22 cellular contexts compared by ENCODE assay signal in the genomic region with DNA sequence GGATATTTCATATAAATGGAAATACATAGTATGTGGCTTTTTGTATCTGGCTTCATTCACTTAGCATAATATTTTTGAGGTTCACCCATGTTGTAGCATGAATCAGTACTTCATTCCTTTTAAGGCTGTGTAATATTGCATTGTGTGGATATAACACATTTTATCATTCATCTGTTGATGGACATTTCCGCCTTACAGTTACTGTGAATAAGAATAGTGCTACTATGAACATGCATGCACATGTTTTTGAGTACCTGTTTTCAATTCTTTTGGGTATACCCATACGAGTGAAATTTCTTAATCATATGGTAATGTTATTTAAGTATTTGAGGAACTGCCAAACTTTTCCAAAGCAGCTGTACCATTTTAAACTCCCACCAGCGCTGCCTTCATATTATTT.
DNase-seq lines count a peak whose midpoint lies in the region; ATAC-seq and TF ChIP-seq lines count a peak whose summit lies in the region.
"Had no signal": no experiment of that assay in that cellular context is flagged by ENCODE, and none has a peak within 500 bp of the region (broad histone marks: within the 10 kb centered on the region; RNA-seq: fewer than 3 reads in every experiment).

No MANE protein-coding gene starts in this region.

- TF ChIP-seq EP300 in SK-N-SH (IDR thresholded peaks at IDR 0.05; ENCODE audit: borderline replicate concordance in 1 of 2, low read depth in 1 of 2, low read length in 1 of 2): no peak

- H3K4me1 ChIP-seq in SK-N-SH (ENCODE audit: control insufficient read depth in 1 of 2, insufficient read depth in 2 of 2, low read depth in 1 of 2, low read length in 1 of 2): 0 out of 4 replicates have a peak, but pooled peaks cover 0 to 8% of the 10 kb centered on the region in 2 experiments
- H3K4me1 ChIP-seq in RWPE2 (ENCODE audit: insufficient read depth, poor library complexity, severe bottlenecking): peaks cover 14% of the 10 kb centered on the region
- H3K4me1 ChIP-seq in HAP-1: no peaks in the 10 kb centered on the region
- H3K4me1 ChIP-seq: BE2C had no signal

- POLR2A ChIA-PET in SK-N-SH (lab: Yijun Ruan, JAX): no interaction called here

- no peaks in the 10 kb centered on the region for H3K9me2 ChIP-seq in SK-N-SH

- H3F3A ChIP-seq in SK-N-SH (replicated peaks; ENCODE audit: insufficient read depth): peaks cover 79% of the 10 kb centered on the region

- H3K4me2 ChIP-seq in SK-N-SH: no peak overlapping the region

- H3K79me2 ChIP-seq in SK-N-SH (ENCODE audit: insufficient read depth): peaks cover 6% of the 10 kb centered on the region; the same call in 1 of the 2 replicates

- no peak overlapping the region for H2AFZ ChIP-seq in SK-N-SH (ENCODE audit: low read depth)

- DNase-seq in SK-N-SH: no peak
- DNase-seq in RWPE2 (ENCODE audit: low spot score): no peak
- DNase-seq in fibroblast of mammary gland (ENCODE audit: low read depth): peak; percentile 21
- no peak for DNase-seq in effector CD4-positive, alpha-beta T cell
- no peak for DNase-seq in activated naive CD4-positive, alpha-beta T cell treated with anti-CD3 and anti-CD28 coated beads, Interleukin-2, amount 50 U/mL, for 16 hours
- no peak for DNase-seq in HAP-1 (ENCODE audit: low spot score in 2 of 2)
- DNase-seq: ACHN; BE2C; CD8-positive, alpha-beta memory T cell; DMS 273 treated with DMSO at 0.1 percent for 48 hours; DMS79; EL; GDM1; KBM-7; MM.1S; NCI-H2029 treated with DMSO at 0.1 percent for 48 hours; NCI-H2227 treated with DMSO at 0.1 percent for 48 hours; NCI-H526 treated with DMSO at 0.1 percent for 48 hours; RPMI8226; SHP77 had no signal

- H3K4me3 ChIP-seq in SK-N-SH (ENCODE audit: low read depth in 2 of 2, low read length in 1 of 2) (no peak overlapping the region), RWPE2 (ENCODE audit: severe bottlenecking) (no peak overlapping the region), fibroblast of mammary gland (ENCODE audit: control insufficient read depth, low read depth, low read length) (no peak overlapping the region), HAP-1 (no peak overlapping the region)

- no peaks in the 10 kb centered on the region for H4K20me1 ChIP-seq in SK-N-SH (ENCODE audit: insufficient read depth)

- WGBS in SK-N-SH (ENCODE audit: low lambda C conversion rate): 41% methylated on average over 3 of the region's 3 CpGs

- no peaks in the 10 kb centered on the region for H3K9me3 ChIP-seq in SK-N-SH
- H3K9me3 ChIP-seq in RWPE2 (ENCODE audit: severe bottlenecking): no peaks in the 10 kb centered on the region
- H3K9me3 ChIP-seq in HAP-1: no peaks in the 10 kb centered on the region
- H3K9me3 ChIP-seq: BE2C had no signal

- H3K27me3 ChIP-seq in SK-N-SH (ENCODE audit: insufficient read depth) (no peaks in the 10 kb centered on the region), RWPE2 (ENCODE audit: insufficient read depth, poor library complexity, severe bottlenecking) (no peaks in the 10 kb centered on the region), HAP-1 (ENCODE audit: low read depth) (no peaks in the 10 kb centered on the region; the same call in 1 of the 2 replicates)
- H3K27me3 ChIP-seq: BE2C had no signal

- CTCF ChIA-PET in SK-N-SH (lab: Yijun Ruan, JAX): no interaction called here

- H3K27ac ChIP-seq in SK-N-SH (ENCODE audit: low read depth in 2 of 2, low read length in 1 of 2) (peak overlapping the region; percentile 48 to 96; a peak in 3 of 4 replicates), RWPE2 (ENCODE audit: poor library complexity, severe bottlenecking) (peak overlapping the region; percentile 97)
- H3K27ac ChIP-seq: 22Rv1 had no signal

- TF ChIP-seq CTCF in SK-N-SH (IDR thresholded peaks at IDR 0.05) (no peak), RWPE2 (IDR thresholded peaks at IDR 0.05; ENCODE audit: poor library complexity, severe bottlenecking) (no peak), fibroblast of mammary gland (conservative IDR thresholded peaks at IDR 0.05; ENCODE audit: control insufficient read depth, insufficient read depth, low read depth, low read length) (no peak)

- H3K9ac ChIP-seq in SK-N-SH: no peak overlapping the region

- ATAC-seq in SK-N-SH treated with all-trans-retinoic acid at 6 μM for 48 hours (no peak), RWPE2 (ENCODE audit: low read depth) (peak; percentile 28)

- TF ChIP-seq RAD21 in SK-N-SH (IDR thresholded peaks at IDR 0.05; ENCODE audit: low read length): no peak

- in situ Hi-C loops in HAP-1 (cut with MboI; ENCODE audit: low sequenced_read_pairs): no loop called here

- H3K36me3 ChIP-seq in SK-N-SH (replicated peaks in 1 of 2; ENCODE audit: control insufficient read depth in 1 of 2, insufficient read depth in 2 of 2, low read length in 1 of 2): peaks cover 7 to 19% of the 10 kb centered on the region in 2 experiments
- peaks cover 4% of the 10 kb centered on the region for H3K36me3 ChIP-seq in RWPE2 (ENCODE audit: low read depth)
- H3K36me3 ChIP-seq in HAP-1 (replicated peaks): peaks cover 2% of the 10 kb centered on the region
- H3K36me3 ChIP-seq: BE2C had no signal

TF ChIP-seq in SK-N-SH, 30 proteins besides CTCF, POLR2A, EP300 and RAD21:
- TF ChIP-seq CHD2 (IDR thresholded peaks at IDR 0.05; ENCODE audit: low read length, partially characterized antibody) (no peak), ELF1 (IDR thresholded peaks at IDR 0.05) (no peak), FOXJ3 (CRISPR knock-in tag; IDR thresholded peaks at IDR 0.05) (no peak), RCOR1 (IDR thresholded peaks at IDR 0.05; ENCODE audit: low read length) (no peak), TEAD4 (IDR thresholded peaks at IDR 0.05; ENCODE audit: borderline replicate concordance, insufficient read depth) (no peak)
- TF ChIP-seq, protein P1, sequence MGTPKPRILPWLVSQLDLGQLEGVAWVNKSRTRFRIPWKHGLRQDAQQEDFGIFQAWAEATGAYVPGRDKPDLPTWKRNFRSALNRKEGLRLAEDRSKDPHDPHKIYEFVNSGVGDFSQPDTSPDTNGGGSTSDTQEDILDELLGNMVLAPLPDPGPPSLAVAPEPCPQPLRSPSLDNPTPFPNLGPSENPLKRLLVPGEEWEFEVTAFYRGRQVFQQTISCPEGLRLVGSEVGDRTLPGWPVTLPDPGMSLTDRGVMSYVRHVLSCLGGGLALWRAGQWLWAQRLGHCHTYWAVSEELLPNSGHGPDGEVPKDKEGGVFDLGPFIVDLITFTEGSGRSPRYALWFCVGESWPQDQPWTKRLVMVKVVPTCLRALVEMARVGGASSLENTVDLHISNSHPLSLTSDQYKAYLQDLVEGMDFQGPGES (IDR thresholded peaks at IDR 0.05; ENCODE audit: low read depth, low read length): no peak
- TF ChIP-seq, protein P2, sequence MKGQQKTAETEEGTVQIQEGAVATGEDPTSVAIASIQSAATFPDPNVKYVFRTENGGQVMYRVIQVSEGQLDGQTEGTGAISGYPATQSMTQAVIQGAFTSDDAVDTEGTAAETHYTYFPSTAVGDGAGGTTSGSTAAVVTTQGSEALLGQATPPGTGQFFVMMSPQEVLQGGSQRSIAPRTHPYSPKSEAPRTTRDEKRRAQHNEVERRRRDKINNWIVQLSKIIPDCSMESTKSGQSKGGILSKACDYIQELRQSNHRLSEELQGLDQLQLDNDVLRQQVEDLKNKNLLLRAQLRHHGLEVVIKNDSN (IDR thresholded peaks at IDR 0.05; ENCODE audit: borderline replicate concordance, low read depth): no peak
- TF ChIP-seq, protein P3, sequence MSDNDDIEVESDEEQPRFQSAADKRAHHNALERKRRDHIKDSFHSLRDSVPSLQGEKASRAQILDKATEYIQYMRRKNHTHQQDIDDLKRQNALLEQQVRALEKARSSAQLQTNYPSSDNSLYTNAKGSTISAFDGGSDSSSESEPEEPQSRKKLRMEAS (IDR thresholded peaks at IDR 0.05; ENCODE audit: low read depth): no peak

TF ChIP-seq in SK-N-SH treated with all-trans-retinoic acid at 6 μM for 48 hours, 23 proteins besides CTCF, POLR2A, EP300 and RAD21:
- no peak for TF ChIP-seq TOX (CRISPR knock-in tag; IDR thresholded peaks at IDR 0.05; ENCODE audit: borderline replicate concordance)
- TF ChIP-seq ZNF565 (CRISPR knock-in tag; conservative IDR thresholded peaks at IDR 0.05; ENCODE audit: low read depth): no peak
- TF ChIP-seq CSDC2 (CRISPR knock-in tag; IDR thresholded peaks at IDR 0.05): no peak
- no peak for TF ChIP-seq SNAI2 (CRISPR knock-in tag; IDR thresholded peaks at IDR 0.05)
- TF ChIP-seq ESRRG (CRISPR knock-in tag; IDR thresholded peaks at IDR 0.05): no peak
- no peak for TF ChIP-seq ZNF8 (CRISPR knock-in tag; IDR thresholded peaks at IDR 0.05)
- TF ChIP-seq, protein P4, sequence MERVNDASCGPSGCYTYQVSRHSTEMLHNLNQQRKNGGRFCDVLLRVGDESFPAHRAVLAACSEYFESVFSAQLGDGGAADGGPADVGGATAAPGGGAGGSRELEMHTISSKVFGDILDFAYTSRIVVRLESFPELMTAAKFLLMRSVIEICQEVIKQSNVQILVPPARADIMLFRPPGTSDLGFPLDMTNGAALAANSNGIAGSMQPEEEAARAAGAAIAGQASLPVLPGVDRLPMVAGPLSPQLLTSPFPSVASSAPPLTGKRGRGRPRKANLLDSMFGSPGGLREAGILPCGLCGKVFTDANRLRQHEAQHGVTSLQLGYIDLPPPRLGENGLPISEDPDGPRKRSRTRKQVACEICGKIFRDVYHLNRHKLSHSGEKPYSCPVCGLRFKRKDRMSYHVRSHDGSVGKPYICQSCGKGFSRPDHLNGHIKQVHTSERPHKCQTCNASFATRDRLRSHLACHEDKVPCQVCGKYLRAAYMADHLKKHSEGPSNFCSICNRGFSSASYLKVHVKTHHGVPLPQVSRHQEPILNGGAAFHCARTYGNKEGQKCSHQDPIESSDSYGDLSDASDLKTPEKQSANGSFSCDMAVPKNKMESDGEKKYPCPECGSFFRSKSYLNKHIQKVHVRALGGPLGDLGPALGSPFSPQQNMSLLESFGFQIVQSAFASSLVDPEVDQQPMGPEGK (CRISPR knock-in tag; IDR thresholded peaks at IDR 0.05; ENCODE audit: borderline replicate concordance): no peak
- TF ChIP-seq GLIS3 (CRISPR knock-in tag; IDR thresholded peaks at IDR 0.05): no peak
- TF ChIP-seq, protein P5, sequence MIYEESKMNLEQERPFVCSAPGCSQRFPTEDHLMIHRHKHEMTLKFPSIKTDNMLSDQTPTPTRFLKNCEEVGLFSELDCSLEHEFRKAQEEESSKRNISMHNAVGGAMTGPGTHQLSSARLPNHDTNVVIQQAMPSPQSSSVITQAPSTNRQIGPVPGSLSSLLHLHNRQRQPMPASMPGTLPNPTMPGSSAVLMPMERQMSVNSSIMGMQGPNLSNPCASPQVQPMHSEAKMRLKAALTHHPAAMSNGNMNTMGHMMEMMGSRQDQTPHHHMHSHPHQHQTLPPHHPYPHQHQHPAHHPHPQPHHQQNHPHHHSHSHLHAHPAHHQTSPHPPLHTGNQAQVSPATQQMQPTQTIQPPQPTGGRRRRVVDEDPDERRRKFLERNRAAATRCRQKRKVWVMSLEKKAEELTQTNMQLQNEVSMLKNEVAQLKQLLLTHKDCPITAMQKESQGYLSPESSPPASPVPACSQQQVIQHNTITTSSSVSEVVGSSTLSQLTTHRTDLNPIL (CRISPR knock-in tag; IDR thresholded peaks at IDR 0.05; ENCODE audit: low read depth): no peak
TF ChIP-seq in SK-N-SH treated with all-trans-retinoic acid at 6 μM for 48 hours: peak in this region for 0.
